ENCODE assay signal across 14 cellular contexts in the genomic region with DNA sequence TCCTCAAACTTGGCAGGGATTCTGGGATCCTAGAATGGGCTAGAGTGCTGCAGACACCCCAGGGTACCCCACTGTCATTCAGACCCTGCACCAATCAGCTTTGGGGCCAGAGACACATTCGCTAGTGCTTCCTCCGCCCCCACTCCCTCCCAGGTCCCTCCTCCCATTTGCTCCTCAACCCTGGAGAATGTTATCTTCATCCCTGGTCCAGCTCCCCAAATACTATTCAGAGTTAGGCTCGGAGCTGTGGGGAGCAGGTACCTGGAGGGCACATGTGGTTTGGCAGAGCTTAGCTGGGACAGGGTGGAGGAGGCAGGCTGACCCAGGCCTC. TPM values are rescaled to one million over a fixed set of nuclear protein-coding genes. Genes with fewer than 3 reads are reported as not detected.
DNase-seq lines count a peak whose midpoint lies in the region; ATAC-seq and TF ChIP-seq lines count a peak whose summit lies in the region.
"Had no signal": no experiment of that assay in that cellular context is flagged by ENCODE, and none has a peak within 500 bp of the region (broad histone marks: within the 10 kb centered on the region; RNA-seq: fewer than 3 reads in every experiment).

No MANE protein-coding gene starts in this region.

- no peaks in the 10 kb centered on the region for H3K36me3 ChIP-seq in right atrium auricular region
- H3K36me3 ChIP-seq in mammary epithelial cell (ENCODE audit: insufficient read depth, low read length), result no peaks in the 10 kb centered on the region
- H3K36me3 ChIP-seq in upper lobe of right lung, result no peaks in the 10 kb centered on the region
- H3K36me3 ChIP-seq in esophagus squamous epithelium, result no peaks in the 10 kb centered on the region

- TF ChIP-seq POLR2A in esophagus squamous epithelium (IDR thresholded peaks at IDR 0.05), result no peak

- TF ChIP-seq CTCF in right atrium auricular region (IDR thresholded peaks at IDR 0.05) (no peak), mammary epithelial cell (conservative IDR thresholded peaks at IDR 0.05 in 1 of 2, IDR thresholded peaks at IDR 0.05 in 1 of 2; ENCODE audit: extremely low read depth in 1 of 2, insufficient read depth in 1 of 2, low read depth in 1 of 2, low read length in 2 of 2) (no peak), upper lobe of right lung (IDR thresholded peaks at IDR 0.05) (no peak), esophagus squamous epithelium (IDR thresholded peaks at IDR 0.05) (no peak)

- H4K20me1 ChIP-seq in mammary epithelial cell (ENCODE audit: insufficient read depth, low read length), result no peaks in the 10 kb centered on the region

- peaks cover 0 to 13% of the 10 kb centered on the region in 2 donors for H3K4me1 ChIP-seq in right atrium auricular region
- H3K4me1 ChIP-seq in mammary epithelial cell (ENCODE audit: insufficient read depth, low read length), result peaks cover 22% of the 10 kb centered on the region
- peaks cover 6% of the 10 kb centered on the region for H3K4me1 ChIP-seq in upper lobe of right lung
- H3K4me1 ChIP-seq in esophagus squamous epithelium, result peaks cover 0 to 42% (median 23%) of the 10 kb centered on the region in 3 donors

- no TSS peak for BruUV-seq in mammary epithelial cell (replicated peaks; lab: Mats Ljungman, UMichigan)

- intact Hi-C loops in left ventricle myocardium superior (cut with micrococcal nuclease) (no loop called here), mammary epithelial cell (cut with micrococcal nuclease) (loop anchor here (2.0 kb wide), 1 partner anchor 44 kb away; a partner anchor contains a TSS), upper lobe of right lung (cut with DNase I) (no loop called here), esophagus squamous epithelium (cut with DNase I) (no loop called here)

- no peak for ATAC-seq in left ventricle myocardium superior
- ATAC-seq in naive thymus-derived CD8-positive, alpha-beta T cell, result no peak
- ATAC-seq in upper lobe of right lung, result no peak
- ATAC-seq in HG03439 (IDR thresholded peaks at IDR 0.05; ENCODE audit: unreplicated experiment), result no peak

- H3K27me3 ChIP-seq in right atrium auricular region (no peaks in the 10 kb centered on the region), mammary epithelial cell (ENCODE audit: insufficient read depth, low read length) (no peaks in the 10 kb centered on the region), upper lobe of right lung (no peaks in the 10 kb centered on the region), esophagus squamous epithelium (peaks cover 0 to 23% (median 0%) of the 10 kb centered on the region in 4 donors)

- H3K27ac Mint-ChIP-seq in naive thymus-derived CD8-positive, alpha-beta T cell, result no peak overlapping the region
- H3K27ac Mint-ChIP-seq: activated CD4-positive, alpha-beta memory T cell treated with anti-CD3 and anti-CD28 coated beads, Interleukin-2, amount 10 ng/mL, durations not matched to agents 7 days and 5 days; activated naive CD4-positive, alpha-beta T cell treated with anti-CD3 and anti-CD28 coated beads, Interleukin-2, amount 10 ng/mL, durations not matched to agents 7 days and 5 days had no signal

- H3K4me1 Mint-ChIP-seq in naive thymus-derived CD8-positive, alpha-beta T cell, result peaks cover 0 to 8% (median 6%) of the 10 kb centered on the region in 4 donors

- WGBS in mammary epithelial cell (ENCODE audit: low coverage, missing lambda C conversion rate), result 41% methylated on average over 2 of the region's 3 CpGs
- 50 to 80% methylated on average over 2 of the region's 3 CpGs for WGBS in esophagus squamous epithelium, 2 donors

- peak overlapping the region in 1 of 2 donors; percentile 63 for H3K4me3 ChIP-seq in right atrium auricular region
- H3K4me3 ChIP-seq in mammary epithelial cell (replicated peaks in 1 of 3; ENCODE audit: insufficient read depth in 1 of 3, low read depth in 2 of 3, low read length in 3 of 3), result no peak overlapping the region
- H3K4me3 ChIP-seq in upper lobe of right lung, result peak overlapping the region; percentile 59
- peak overlapping the region in 2 of 4 donors; percentile 55 to 81 for H3K4me3 ChIP-seq in esophagus squamous epithelium

- H3K9me3 Mint-ChIP-seq in naive thymus-derived CD8-positive, alpha-beta T cell, result no peaks in the 10 kb centered on the region
- H3K9me3 Mint-ChIP-seq: activated CD4-positive, alpha-beta memory T cell treated with anti-CD3 and anti-CD28 coated beads, Interleukin-2, amount 10 ng/mL, durations not matched to agents 7 days and 5 days; activated naive CD4-positive, alpha-beta T cell treated with anti-CD3 and anti-CD28 coated beads, Interleukin-2, amount 10 ng/mL, durations not matched to agents 7 days and 5 days had no signal

- CTCF ChIA-PET in mammary epithelial cell (lab: Charles Lee; ENCODE audit: low non-redundant PET), result no interaction called here

- H3K27ac ChIP-seq in right atrium auricular region (no peak overlapping the region), mammary epithelial cell (ENCODE audit: insufficient read depth, low read depth, low read length) (no peak overlapping the region), upper lobe of right lung (no peak overlapping the region), esophagus squamous epithelium (no peak overlapping the region)

- no peaks in the 10 kb centered on the region for H3K36me3 Mint-ChIP-seq in naive thymus-derived CD8-positive, alpha-beta T cell
- H3K36me3 Mint-ChIP-seq: activated naive CD4-positive, alpha-beta T cell treated with anti-CD3 and anti-CD28 coated beads, Interleukin-2, amount 10 ng/mL, durations not matched to agents 7 days and 5 days had no signal

- peak; percentile 15 for DNase-seq in left ventricle myocardium superior
- no peak for DNase-seq in right atrium auricular region (ENCODE audit: low spot score)
- no peak for DNase-seq in mammary epithelial cell
- no peak for DNase-seq in naive thymus-derived CD8-positive, alpha-beta T cell
- no peak for DNase-seq in upper lobe of right lung
- no peak for DNase-seq in NCI-H345 treated with DMSO at 0.1 percent for 48 hours (lab: John Stamatoyannopoulos, UW; ENCODE audit: unreplicated experiment)
- DNase-seq in esophagus squamous epithelium (lab: John Stamatoyannopoulos, UW), result no peak
- DNase-seq: activated CD4-positive, alpha-beta memory T cell treated with anti-CD3 and anti-CD28 coated beads, Interleukin-2, amount 10 ng/mL, durations not matched to agents 7 days and 5 days; activated naive CD4-positive, alpha-beta T cell treated with anti-CD3 and anti-CD28 coated beads, Interleukin-2, amount 10 ng/mL, durations not matched to agents 7 days and 5 days; dermis blood vessel endothelial cell; NCI-H2081 treated with DMSO at 0.1 percent for 48 hours had no signal

- H3K4me2 ChIP-seq in mammary epithelial cell (ENCODE audit: insufficient read depth, low read depth, low read length), result no peak overlapping the region

- no peaks in the 10 kb centered on the region for H3K9me3 ChIP-seq in right atrium auricular region
- no peaks in the 10 kb centered on the region for H3K9me3 ChIP-seq in mammary epithelial cell (replicated peaks; ENCODE audit: insufficient read depth, low read length)
- no peaks in the 10 kb centered on the region for H3K9me3 ChIP-seq in upper lobe of right lung
- no peaks in the 10 kb centered on the region for H3K9me3 ChIP-seq in esophagus squamous epithelium

- in situ Hi-C loops in mammary epithelial cell (cut with MboI; ENCODE audit: low sequenced_read_pairs in 2 of 2), result loop anchor here in 1 of 2 donors (10.0 kb wide), 1 partner anchor 144 kb away; no protein-coding TSS in a partner anchor

- H3K79me2 ChIP-seq in mammary epithelial cell (ENCODE audit: insufficient read depth, low read length), result no peaks in the 10 kb centered on the region

- peaks cover 0 to 4% (median 3%) of the 10 kb centered on the region in 5 donors for H3K27me3 Mint-ChIP-seq in naive thymus-derived CD8-positive, alpha-beta T cell

- peak overlapping the region in 8 of 10 donors; percentile 15 to 86 (median 62) for H3K4me3 Mint-ChIP-seq in naive thymus-derived CD8-positive, alpha-beta T cell

- H3K9ac ChIP-seq in mammary epithelial cell (ENCODE audit: insufficient read depth, low read length), result no peak overlapping the region

- dilution Hi-C loops in mammary epithelial cell (cut with HindIII; ENCODE audit: low sequenced_read_pairs), result no loop called here

- POLR2A ChIA-PET in naive thymus-derived CD8-positive, alpha-beta T cell (lab: Charles Lee), result no interaction called here

- H2AFZ ChIP-seq in mammary epithelial cell (ENCODE audit: low read depth, low read length), result peak overlapping the region; percentile 72

RNA-seq across cellular contexts. Expression of a gene that starts 19.4 kb away (rescaled TPM):
- total RNA-seq in left ventricle myocardium superior (not detected), right atrium auricular region (not detected), mammary epithelial cell (not detected), upper lobe of right lung (not detected), esophagus squamous epithelium (not detected)
- not detected for polyA plus RNA-seq in mammary epithelial cell
- not detected for polyA minus RNA-seq in mammary epithelial cell
- not detected for total RNA-seq in naive thymus-derived CD8-positive, alpha-beta T cell
- polyA plus RNA-seq in naive thymus-derived CD8-positive, alpha-beta T cell, result not detected
- total RNA-seq: activated CD4-positive, alpha-beta memory T cell treated with anti-CD3 and anti-CD28 coated beads, Interleukin-2, amount 10 ng/mL, durations not matched to agents 7 days and 5 days; dermis blood vessel endothelial cell; lung microvascular endothelial cell; T-helper 1 cell treated with Interleukin-12 subunit alpha and Interleukin-12 subunit beta and Interleukin-4 antibody, amounts not matched to agents 30 ng/mL and 1 ng/mL, for 36 hours had no signal

RNA-seq across cellular contexts. Expression of a gene that starts 44.1 kb away (rescaled TPM):
- total RNA-seq in left ventricle myocardium superior (25.2 TPM), right atrium auricular region (10 to 100 TPM; 17.0 to 18.1 TPM), mammary epithelial cell (10 to 100 TPM; 30.1 to 31.0 TPM), upper lobe of right lung (48.3 TPM), esophagus squamous epithelium (10 to 100 TPM; 20.7 to 32.2 (median 23.2) TPM)
- polyA plus RNA-seq in mammary epithelial cell, result 13.2 TPM
- 27.0 TPM for polyA minus RNA-seq in mammary epithelial cell
- total RNA-seq in naive thymus-derived CD8-positive, alpha-beta T cell, result 100 to 1,000 TPM; 109 to 116 TPM
- polyA plus RNA-seq in naive thymus-derived CD8-positive, alpha-beta T cell, result 10 to 100 TPM; 20.2 to 24.0 (median 21.0) TPM
